Comparison of ENCODE assay signal across 1 cellular context in the genomic region with DNA sequence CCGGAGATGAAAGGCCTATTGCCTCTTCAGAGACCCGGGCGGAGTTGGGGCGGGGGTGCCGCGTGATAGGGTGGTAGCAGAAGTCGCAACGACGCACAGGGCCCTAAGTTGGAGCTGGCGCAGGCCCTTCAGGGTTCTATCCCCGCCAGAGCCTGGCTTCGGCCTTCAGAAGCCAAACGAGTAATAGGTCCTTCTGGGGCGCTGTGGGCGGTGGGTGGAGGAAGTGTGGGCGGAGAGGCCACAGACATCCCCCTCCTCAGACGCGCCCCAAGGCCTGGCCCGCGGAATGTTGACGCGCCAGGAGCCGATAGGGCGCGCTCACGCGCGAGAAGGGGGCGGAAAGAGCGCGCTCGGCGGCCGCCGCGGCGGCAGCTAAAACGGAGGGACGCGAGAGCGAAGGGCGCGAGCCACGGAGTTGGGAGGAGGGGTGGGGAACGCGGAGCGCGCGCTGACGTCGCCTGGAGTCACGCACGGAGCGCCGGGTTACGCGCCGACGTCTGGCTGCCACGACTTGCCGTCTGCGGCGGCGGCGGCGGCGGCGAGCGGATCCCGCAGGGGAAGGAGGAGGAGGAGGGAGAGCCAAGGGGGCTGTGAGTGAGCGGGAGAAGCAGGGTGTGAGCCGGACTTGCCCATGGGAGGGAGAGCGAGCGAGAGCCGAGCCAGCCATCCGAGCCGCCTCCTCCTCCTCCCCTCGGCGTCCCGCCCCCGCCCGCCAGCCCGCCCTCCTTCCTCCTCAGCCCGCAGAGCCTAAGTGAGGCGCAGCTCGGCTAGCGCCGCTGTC.
A peak's percentile ranks its signal among the peaks of the same experiment; 100 is the strongest.
TF ChIP-seq lines count a peak whose summit lies in the region.

No MANE protein-coding gene starts in this region.

TF ChIP-seq in HCT116, 20 proteins besides CTCF, POLR2A, EP300 and RAD21 (continued from another document):
- TF ChIP-seq, protein P1, sequence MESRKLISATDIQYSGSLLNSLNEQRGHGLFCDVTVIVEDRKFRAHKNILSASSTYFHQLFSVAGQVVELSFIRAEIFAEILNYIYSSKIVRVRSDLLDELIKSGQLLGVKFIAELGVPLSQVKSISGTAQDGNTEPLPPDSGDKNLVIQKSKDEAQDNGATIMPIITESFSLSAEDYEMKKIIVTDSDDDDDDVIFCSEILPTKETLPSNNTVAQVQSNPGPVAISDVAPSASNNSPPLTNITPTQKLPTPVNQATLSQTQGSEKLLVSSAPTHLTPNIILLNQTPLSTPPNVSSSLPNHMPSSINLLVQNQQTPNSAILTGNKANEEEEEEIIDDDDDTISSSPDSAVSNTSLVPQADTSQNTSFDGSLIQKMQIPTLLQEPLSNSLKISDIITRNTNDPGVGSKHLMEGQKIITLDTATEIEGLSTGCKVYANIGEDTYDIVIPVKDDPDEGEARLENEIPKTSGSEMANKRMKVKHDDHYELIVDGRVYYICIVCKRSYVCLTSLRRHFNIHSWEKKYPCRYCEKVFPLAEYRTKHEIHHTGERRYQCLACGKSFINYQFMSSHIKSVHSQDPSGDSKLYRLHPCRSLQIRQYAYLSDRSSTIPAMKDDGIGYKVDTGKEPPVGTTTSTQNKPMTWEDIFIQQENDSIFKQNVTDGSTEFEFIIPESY (IDR thresholded peaks at IDR 0.05; ENCODE audit: extremely low read depth, insufficient replicate concordance, low read length), result peak; percentile 75
- TF ChIP-seq POLR2AphosphoS5 (IDR thresholded peaks at IDR 0.05; ENCODE audit: low read depth, low read length), result peak; percentile 99
- no peak for TF ChIP-seq FOSL1 (IDR thresholded peaks at IDR 0.05; ENCODE audit: low read depth)
- no peak for TF ChIP-seq REST (IDR thresholded peaks at IDR 0.05; ENCODE audit: low read depth)
- no peak for TF ChIP-seq SIN3A (IDR thresholded peaks at IDR 0.05; ENCODE audit: low read depth)
- no peak for TF ChIP-seq EZH2phosphoT487 (IDR thresholded peaks at IDR 0.05; ENCODE audit: borderline replicate concordance)
- peak; percentile 90 for TF ChIP-seq ZFX (IDR thresholded peaks at IDR 0.05)
- TF ChIP-seq, protein P2, sequence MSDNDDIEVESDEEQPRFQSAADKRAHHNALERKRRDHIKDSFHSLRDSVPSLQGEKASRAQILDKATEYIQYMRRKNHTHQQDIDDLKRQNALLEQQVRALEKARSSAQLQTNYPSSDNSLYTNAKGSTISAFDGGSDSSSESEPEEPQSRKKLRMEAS (IDR thresholded peaks at IDR 0.05), result no peak
TF ChIP-seq in HCT116: peak in this region for 3.
